ENCODE assay signal across 24 cellular contexts in the genomic region with DNA sequence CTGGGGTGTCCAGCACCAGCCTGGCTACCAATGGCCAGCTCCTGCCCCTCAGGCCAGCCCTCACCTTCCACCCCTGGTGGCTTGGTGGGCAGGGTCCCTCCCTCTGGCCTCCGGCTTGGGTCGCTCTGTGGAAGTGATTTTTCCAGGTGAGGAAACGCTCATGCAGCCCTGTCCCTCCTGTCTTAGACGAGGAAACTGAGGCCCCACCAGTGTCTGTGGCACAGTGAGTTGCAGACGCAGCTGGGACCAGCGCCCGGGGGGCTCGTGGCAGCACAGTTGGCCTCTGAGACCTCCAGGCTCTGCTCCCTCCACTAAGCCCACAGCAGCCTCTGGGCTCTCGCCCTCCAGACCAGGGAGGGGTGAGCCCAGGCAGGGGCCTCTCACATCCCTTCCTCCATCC. TPM values are rescaled to one million over a fixed set of nuclear protein-coding genes. Genes with fewer than 3 reads are reported as not detected.
DNase-seq lines count a peak whose midpoint lies in the region; ATAC-seq and TF ChIP-seq lines count a peak whose summit lies in the region.
"Had no signal": no experiment of that assay in that cellular context is flagged by ENCODE, and none has a peak within 500 bp of the region (broad histone marks: within the 10 kb centered on the region; RNA-seq: fewer than 3 reads in every experiment).

No MANE protein-coding gene starts in this region.

- no peak overlapping the region for H3K4me3 ChIP-seq in dorsolateral prefrontal cortex
- no peak overlapping the region for H3K4me3 ChIP-seq in aorta (ENCODE audit: low read length in 2 of 2)
- H3K4me3 ChIP-seq: BLaER1, K562, MG63, SJSA1 had no signal

- DNase-seq in WTC11 (ENCODE audit: low spot score) = no peak
- no peak for DNase-seq in dorsolateral prefrontal cortex
- no peak for DNase-seq in neural crest cell (ENCODE audit: low read depth, low spot score)
- no peak for DNase-seq in aorta
- DNase-seq in GM10248 (ENCODE audit: extremely low spot score) = no peak
- no peak for DNase-seq in activated T-cell treated with anti-CD3 and anti-CD28 coated beads, Interleukin-2, amount 50 U/mL, for 48 hours
- no peak for DNase-seq in activated CD4-positive, alpha-beta T cell treated with anti-CD3 and anti-CD28 coated beads, Interleukin-2, amount 50 U/mL, for 1 hour
- DNase-seq: Caco-2; CD4-positive, alpha-beta memory T cell; DND-41; MG63; NCI-H1417; NCI-H1694 treated with DMSO at 0.1 percent for 48 hours; NCI-H2081 treated with DMSO at 0.1 percent for 48 hours; NCI-H2171 treated with DMSO at 0.1 percent for 48 hours; NCI-H524 treated with DMSO at 0.1 percent for 48 hours; NCI-H82; OCI-M1 had no signal

- no peaks in the 10 kb centered on the region for H3K4me1 ChIP-seq in aorta (ENCODE audit: control insufficient read depth in 1 of 2, insufficient read depth in 2 of 2, low read length in 2 of 2)
- H3K4me1 ChIP-seq: Caco-2, SJSA1 had no signal

- TF ChIP-seq CTCF in WTC11 (IDR thresholded peaks at IDR 0.05) = no peak
- no peak for TF ChIP-seq CTCF in dorsolateral prefrontal cortex (IDR thresholded peaks at IDR 0.05 in 54 of 56, conservative IDR thresholded peaks at IDR 0.05 in 2 of 56; ENCODE audit: low read depth in 1 of 56, partially characterized antibody in 56 of 56)
- no peak for TF ChIP-seq CTCF in neural crest cell (conservative IDR thresholded peaks at IDR 0.05)
- no peak for TF ChIP-seq CTCF in GM10248 (IDR thresholded peaks at IDR 0.05; ENCODE audit: control extremely low read depth, extremely low read depth, low read depth, missing control alignments)

- H3K27ac ChIP-seq in dorsolateral prefrontal cortex (peak overlapping the region in 51 of 59 donors; percentile 17 to 82 (median 67)), aorta (ENCODE audit: low read depth in 1 of 2, low read length in 2 of 2) (no peak overlapping the region)
- H3K27ac ChIP-seq: BLaER1, HL-60, SJSA1 had no signal

- no peaks in the 10 kb centered on the region for H3K36me3 ChIP-seq in aorta (ENCODE audit: control insufficient read depth in 1 of 2, insufficient read depth in 2 of 2, low read length in 1 of 2)
- H3K36me3 ChIP-seq: BLaER1, MG63, SJSA1 had no signal

- intact Hi-C loops in dorsolateral prefrontal cortex (cut with DNase I) (no loop called here), aorta (cut with DNase I) (no loop called here)

- H3K27me3 ChIP-seq in dorsolateral prefrontal cortex (peaks cover 0 to 8% (median 0%) of the 10 kb centered on the region in 45 donors), aorta (ENCODE audit: control insufficient read depth in 1 of 2, insufficient read depth in 2 of 2, low read length in 1 of 2) (no peaks in the 10 kb centered on the region)

- H3K4me3 Mint-ChIP-seq in WTC11 = no peak overlapping the region
- no peak overlapping the region for H3K4me3 Mint-ChIP-seq in neural crest cell

- H3K9me3 Mint-ChIP-seq in WTC11 (peaks cover 5% of the 10 kb centered on the region), neural crest cell (no peaks in the 10 kb centered on the region)

- POLR2A ChIA-PET in WTC11 (lab: Charles Lee) = no interaction called here
- POLR2A ChIA-PET in GM10248 (lab: Yijun Ruan, JAX) = no interaction called here

- ATAC-seq in WTC11 (no peak), aorta (ENCODE audit: low FRiP score) (peak; percentile 20)

- 78 to 86% methylated on average over 9 of the region's 9 CpGs for WGBS in aorta, 2 donors

- H3K27me3 Mint-ChIP-seq in WTC11 (ENCODE audit: low read depth) (no peaks in the 10 kb centered on the region; the same call in 1 of the 2 replicates), neural crest cell (ENCODE audit: low read depth) (no peaks in the 10 kb centered on the region)

- H3K4me1 Mint-ChIP-seq in WTC11 (peaks cover 35% of the 10 kb centered on the region), neural crest cell (peaks cover 18% of the 10 kb centered on the region)

- peak overlapping the region; percentile 76; the same call in 1 of the 2 replicates for H3K27ac Mint-ChIP-seq in WTC11
- H3K27ac Mint-ChIP-seq in neural crest cell (ENCODE audit: unreplicated experiment) = peak overlapping the region; percentile 71

- CTCF ChIA-PET in WTC11 (lab: Charles Lee) = no interaction called here
- CTCF ChIA-PET in GM10248 (lab: Yijun Ruan, JAX) = no interaction called here

- H3K36me3 Mint-ChIP-seq in WTC11 (peaks cover 5% of the 10 kb centered on the region), neural crest cell (ENCODE audit: low read depth) (peaks cover 4% of the 10 kb centered on the region)
- H3K36me3 Mint-ChIP-seq: CD4-positive, alpha-beta memory T cell had no signal

- H3K9me3 ChIP-seq in aorta (ENCODE audit: control insufficient read depth, low read length) = peaks cover 5% of the 10 kb centered on the region
- H3K9me3 ChIP-seq: Caco-2, MG63, SJSA1 had no signal

TF ChIP-seq in WTC11, 78 proteins besides CTCF, POLR2A, EP300 and RAD21 (continues in another document):
- TF ChIP-seq NR2C2 (CRISPR knock-in tag; IDR thresholded peaks at IDR 0.05) = no peak
- TF ChIP-seq, protein P1, sequence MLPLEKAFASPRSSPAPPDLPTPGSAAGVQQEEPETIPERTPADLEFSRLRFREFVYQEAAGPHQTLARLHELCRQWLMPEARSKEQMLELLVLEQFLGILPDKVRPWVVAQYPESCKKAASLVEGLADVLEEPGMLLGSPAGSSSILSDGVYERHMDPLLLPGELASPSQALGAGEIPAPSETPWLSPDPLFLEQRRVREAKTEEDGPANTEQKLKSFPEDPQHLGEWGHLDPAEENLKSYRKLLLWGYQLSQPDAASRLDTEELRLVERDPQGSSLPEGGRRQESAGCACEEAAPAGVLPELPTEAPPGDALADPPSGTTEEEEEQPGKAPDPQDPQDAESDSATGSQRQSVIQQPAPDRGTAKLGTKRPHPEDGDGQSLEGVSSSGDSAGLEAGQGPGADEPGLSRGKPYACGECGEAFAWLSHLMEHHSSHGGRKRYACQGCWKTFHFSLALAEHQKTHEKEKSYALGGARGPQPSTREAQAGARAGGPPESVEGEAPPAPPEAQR (CRISPR knock-in tag; IDR thresholded peaks at IDR 0.05) = no peak
- no peak for TF ChIP-seq ZNF396 (CRISPR knock-in tag; IDR thresholded peaks at IDR 0.05; ENCODE audit: borderline replicate concordance)
- no peak for TF ChIP-seq PRRX2 (CRISPR knock-in tag; IDR thresholded peaks at IDR 0.05)
- no peak for TF ChIP-seq IRF2 (CRISPR knock-in tag; IDR thresholded peaks at IDR 0.05; ENCODE audit: borderline replicate concordance, low read depth)
- TF ChIP-seq, protein P2, sequence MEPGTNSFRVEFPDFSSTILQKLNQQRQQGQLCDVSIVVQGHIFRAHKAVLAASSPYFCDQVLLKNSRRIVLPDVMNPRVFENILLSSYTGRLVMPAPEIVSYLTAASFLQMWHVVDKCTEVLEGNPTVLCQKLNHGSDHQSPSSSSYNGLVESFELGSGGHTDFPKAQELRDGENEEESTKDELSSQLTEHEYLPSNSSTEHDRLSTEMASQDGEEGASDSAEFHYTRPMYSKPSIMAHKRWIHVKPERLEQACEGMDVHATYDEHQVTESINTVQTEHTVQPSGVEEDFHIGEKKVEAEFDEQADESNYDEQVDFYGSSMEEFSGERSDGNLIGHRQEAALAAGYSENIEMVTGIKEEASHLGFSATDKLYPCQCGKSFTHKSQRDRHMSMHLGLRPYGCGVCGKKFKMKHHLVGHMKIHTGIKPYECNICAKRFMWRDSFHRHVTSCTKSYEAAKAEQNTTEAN (CRISPR knock-in tag; IDR thresholded peaks at IDR 0.05) = no peak
- TF ChIP-seq, protein P3, sequence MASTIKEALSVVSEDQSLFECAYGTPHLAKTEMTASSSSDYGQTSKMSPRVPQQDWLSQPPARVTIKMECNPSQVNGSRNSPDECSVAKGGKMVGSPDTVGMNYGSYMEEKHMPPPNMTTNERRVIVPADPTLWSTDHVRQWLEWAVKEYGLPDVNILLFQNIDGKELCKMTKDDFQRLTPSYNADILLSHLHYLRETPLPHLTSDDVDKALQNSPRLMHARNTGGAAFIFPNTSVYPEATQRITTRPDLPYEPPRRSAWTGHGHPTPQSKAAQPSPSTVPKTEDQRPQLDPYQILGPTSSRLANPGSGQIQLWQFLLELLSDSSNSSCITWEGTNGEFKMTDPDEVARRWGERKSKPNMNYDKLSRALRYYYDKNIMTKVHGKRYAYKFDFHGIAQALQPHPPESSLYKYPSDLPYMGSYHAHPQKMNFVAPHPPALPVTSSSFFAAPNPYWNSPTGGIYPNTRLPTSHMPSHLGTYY (CRISPR knock-in tag; IDR thresholded peaks at IDR 0.05) = no peak
- TF ChIP-seq, protein P4, sequence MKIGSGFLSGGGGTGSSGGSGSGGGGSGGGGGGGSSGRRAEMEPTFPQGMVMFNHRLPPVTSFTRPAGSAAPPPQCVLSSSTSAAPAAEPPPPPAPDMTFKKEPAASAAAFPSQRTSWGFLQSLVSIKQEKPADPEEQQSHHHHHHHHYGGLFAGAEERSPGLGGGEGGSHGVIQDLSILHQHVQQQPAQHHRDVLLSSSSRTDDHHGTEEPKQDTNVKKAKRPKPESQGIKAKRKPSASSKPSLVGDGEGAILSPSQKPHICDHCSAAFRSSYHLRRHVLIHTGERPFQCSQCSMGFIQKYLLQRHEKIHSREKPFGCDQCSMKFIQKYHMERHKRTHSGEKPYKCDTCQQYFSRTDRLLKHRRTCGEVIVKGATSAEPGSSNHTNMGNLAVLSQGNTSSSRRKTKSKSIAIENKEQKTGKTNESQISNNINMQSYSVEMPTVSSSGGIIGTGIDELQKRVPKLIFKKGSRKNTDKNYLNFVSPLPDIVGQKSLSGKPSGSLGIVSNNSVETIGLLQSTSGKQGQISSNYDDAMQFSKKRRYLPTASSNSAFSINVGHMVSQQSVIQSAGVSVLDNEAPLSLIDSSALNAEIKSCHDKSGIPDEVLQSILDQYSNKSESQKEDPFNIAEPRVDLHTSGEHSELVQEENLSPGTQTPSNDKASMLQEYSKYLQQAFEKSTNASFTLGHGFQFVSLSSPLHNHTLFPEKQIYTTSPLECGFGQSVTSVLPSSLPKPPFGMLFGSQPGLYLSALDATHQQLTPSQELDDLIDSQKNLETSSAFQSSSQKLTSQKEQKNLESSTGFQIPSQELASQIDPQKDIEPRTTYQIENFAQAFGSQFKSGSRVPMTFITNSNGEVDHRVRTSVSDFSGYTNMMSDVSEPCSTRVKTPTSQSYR (CRISPR knock-in tag; IDR thresholded peaks at IDR 0.05) = no peak

RNA-seq across cellular contexts. Expression of a gene that starts 6.2 kb away (rescaled TPM):
- total RNA-seq in WTC11 (2021) (20.9 to 30.0 TPM (median 23.1 TPM) in 3 replicates), dorsolateral prefrontal cortex (100 to 1,000 TPM; 204 to 380 (median 266) TPM), neural crest cell (31.8 and 32.3 TPM in 2 replicates), aorta (under 1 TPM; 0.16 to 0.39 TPM)
- polyA plus RNA-seq in aorta = not detected
- total RNA-seq: HepG2, LHCN-M2, SJSA1 had no signal
- polyA plus RNA-seq: CD4-positive, alpha-beta memory T cell; HepG2 had no signal

Comparison
In these comparisons a context has a peak if more than half of its experiments do, and no peak if none do; other contexts are left out.
1. H3K27ac ChIP-seq: peak in dorsolateral prefrontal cortex (51 of 59); none in aorta (0 of 2).
2. RNA of a gene that starts 6.2 kb away (total RNA-seq): 204 to 380 TPM in dorsolateral prefrontal cortex, 31.8 to 32.3 TPM in neural crest cell and 20.9 to 30.0 TPM in WTC11; 0.16 to 0.39 TPM in aorta; every median in the first group is over 10 times any median in the second.